In genomic region chr20:52749938-52750337, GRCh38 we compare ENCODE assay signal across 23 cellular contexts.
"Had no signal": no experiment of that assay in that cellular context is flagged by ENCODE, and none has a peak within 500 bp of the region (broad histone marks: within the 10 kb centered on the region; RNA-seq: fewer than 3 reads in every experiment).

No MANE protein-coding gene starts in this region.

- H3K4me3 ChIP-seq: colonic mucosa, esophagus squamous epithelium, gastrocnemius medialis, heart right ventricle, left lung, lower lobe of right lung, mucosa of descending colon had no signal

- DNase-seq: colonic mucosa; cortex of kidney; effector CD4-positive, alpha-beta T cell; effector memory CD4-positive, alpha-beta T cell; esophagus squamous epithelium; foreskin fibroblast; foreskin melanocyte; gastrocnemius medialis; glutamatergic neuron; head of caudate nucleus; heart right ventricle; hippocampal formation; left cardiac atrium; left lung; left ventricle myocardium superior; lower lobe of right lung; mesenchymal stem cell; mucosa of descending colon; naive B cell; naive thymus-derived CD8-positive, alpha-beta T cell had no signal

- H3K27ac ChIP-seq: colonic mucosa, esophagus squamous epithelium, gastrocnemius medialis, left lung, lower lobe of right lung had no signal

- FAIRE-seq: endothelial cell of umbilical vein, islet of Langerhans, keratinocyte had no signal

- H3K9me3 ChIP-seq: colonic mucosa, gastrocnemius medialis, lower lobe of right lung, mucosa of descending colon had no signal

- ATAC-seq: gastrocnemius medialis; heart right ventricle; left cardiac atrium; left lung; left ventricle myocardium superior; lower lobe of right lung; mucosa of descending colon; naive thymus-derived CD8-positive, alpha-beta T cell had no signal

- H3K4me1 ChIP-seq: colonic mucosa, esophagus squamous epithelium, gastrocnemius medialis, heart right ventricle, left lung, lower lobe of right lung had no signal

- H3K27me3 ChIP-seq: colonic mucosa, esophagus squamous epithelium, gastrocnemius medialis, heart right ventricle, left lung had no signal

- H3K36me3 ChIP-seq: colonic mucosa, esophagus squamous epithelium, gastrocnemius medialis, heart right ventricle, left lung, lower lobe of right lung had no signal
